Comparison of ENCODE assay signal across 11 cellular contexts in genomic region chr11:76987203-76987602, GRCh38. TPM values are rescaled to one million over a fixed set of nuclear protein-coding genes. Genes with fewer than 3 reads are reported as not detected.
"Had no signal": no experiment of that assay in that cellular context is flagged by ENCODE, and none has a peak within 500 bp of the region (broad histone marks: within the 10 kb centered on the region; RNA-seq: fewer than 3 reads in every experiment).

No MANE protein-coding gene starts in this region.

- ATAC-seq: HCT116, HepG2 had no signal

- H3K9me3 ChIP-seq: HAP-1 had no signal

- H3K4me1 ChIP-seq: HAP-1 had no signal

- DNase-seq: GM23248, GOT3, H7, HFFc6 had no signal

- H2AFZ ChIP-seq: GM23248 had no signal

- H3K9me3 Mint-ChIP-seq: HFFc6, IgD-negative memory B cell had no signal

- H3K9ac ChIP-seq: GM23248 had no signal

- H3K4me3 ChIP-seq: GM23248, HAP-1 had no signal

- H3K27ac ChIP-seq: GM23248, HL-60 had no signal

- H3K4me3 Mint-ChIP-seq: HFFc6, IgD-negative memory B cell had no signal

- H3K27ac Mint-ChIP-seq: HFFc6, IgD-negative memory B cell had no signal

- H3K4me1 Mint-ChIP-seq: IgD-negative memory B cell had no signal

RNA-seq across cellular contexts. Expression of gene B3GNT6, which starts 47.0 kb away (rescaled TPM):
- total RNA-seq: GM23248, H4, H7, HepG2, HFFc6, HT1080 had no signal
- polyA plus RNA-seq: GM23248, HepG2, IgD-negative memory B cell had no signal
